Comparison of ENCODE assay signal across 9 cellular contexts in genomic region chr12:112005419-112006395, GRCh38. TPM values are rescaled to one million over a fixed set of nuclear protein-coding genes. Genes with fewer than 3 reads are reported as not detected.
DNase-seq lines count a peak whose midpoint lies in the region; ATAC-seq and TF ChIP-seq lines count a peak whose summit lies in the region.
"Had no signal": no experiment of that assay in that cellular context is flagged by ENCODE, and none has a peak within 500 bp of the region (broad histone marks: within the 10 kb centered on the region; RNA-seq: fewer than 3 reads in every experiment).

No MANE protein-coding gene starts in this region.

- CTCF ChIA-PET in Panc1 (lab: Charles Lee): no interaction called here

- TF ChIP-seq CTCF in Panc1 (IDR thresholded peaks at IDR 0.05): no peak
- TF ChIP-seq CTCF in prostate gland (IDR thresholded peaks at IDR 0.05): peak in 1 of 4 experiments; percentile 1

- TF ChIP-seq POLR2A in prostate gland (IDR thresholded peaks at IDR 0.05): no peak

- BruUV-seq in Panc1 (replicated peaks; lab: Mats Ljungman, UMichigan): no TSS peak

- H3K4me3 ChIP-seq in Panc1 (ENCODE audit: low read depth in 2 of 2, low read length in 2 of 2) (no peak overlapping the region), prostate gland (no peak overlapping the region)

- H3K9me3 ChIP-seq in Panc1 (ENCODE audit: control insufficient read depth, insufficient read depth, low read depth, low read length) (no peaks in the 10 kb centered on the region), prostate gland (no peaks in the 10 kb centered on the region)

- in situ Hi-C loops in Panc1 (cut with HindIII; ENCODE audit: low pct_unique_long_range_greater_than_20kb, low sequenced_read_pairs): no loop called here

- ATAC-seq in Panc1 (peak; percentile 71; the same call in 1 of the 2 replicates), GM18519 (IDR thresholded peaks at IDR 0.05; ENCODE audit: low FRiP score, unreplicated experiment) (no peak), HG03097 (IDR thresholded peaks at IDR 0.05; ENCODE audit: low FRiP score, unreplicated experiment) (no peak), GM21526 (IDR thresholded peaks at IDR 0.05; ENCODE audit: low FRiP score, unreplicated experiment) (no peak)

- POLR2A ChIA-PET in Panc1 (lab: Charles Lee): interaction anchor here (0.6 kb wide), 1 partner anchor 15 kb away, joined by 8 read pairs; no protein-coding TSS in a partner anchor

- H3K36me3 ChIP-seq in Panc1 (ENCODE audit: control insufficient read depth, insufficient read depth, low read length) (no peaks in the 10 kb centered on the region), prostate gland (no peaks in the 10 kb centered on the region)

- no peaks in the 10 kb centered on the region for H3K4me1 ChIP-seq in Panc1 (ENCODE audit: control insufficient read depth, insufficient read depth, low read length)
- H3K4me1 ChIP-seq in prostate gland (replicated peaks): no peaks in the 10 kb centered on the region

- H3K27ac ChIP-seq in Panc1 (ENCODE audit: low read length): 0 out of 2 replicates have a peak overlapping the region, but pooled peaks have one; percentile 27
- H3K27ac ChIP-seq in prostate gland: no peak overlapping the region

- intact Hi-C loops in Panc1 (cut with micrococcal nuclease; ENCODE audit: unreplicated experiment): no loop called here
- intact Hi-C loops in prostate gland (cut with DNase I): no loop called here

- peak; percentile 36 for DNase-seq in NCI-H510A treated with DMSO at 0.1 percent for 48 hours (lab: John Stamatoyannopoulos, UW)
- no peak for DNase-seq in NCI-H510A (lab: John Stamatoyannopoulos, UW)
- DNase-seq in Panc1 (ENCODE audit: low read depth, low spot score): no peak
- DNase-seq in fibroblast of peridontal ligament (ENCODE audit: extremely low read depth): peak; percentile 44
- DNase-seq in prostate gland (ENCODE audit: low spot score): peak; percentile 36
- DNase-seq: NCI-H1092 had no signal

- WGBS in prostate gland: 54% methylated on average over 6 of the region's 6 CpGs

- H3K27me3 ChIP-seq in Panc1 (ENCODE audit: control insufficient read depth, insufficient read depth, low read length) (no peaks in the 10 kb centered on the region), prostate gland (replicated peaks; ENCODE audit: insufficient read depth) (no peaks in the 10 kb centered on the region)

RNA-seq across cellular contexts. Expression of gene TMEM116, which starts 7.3 kb away (rescaled TPM):
- 10.2 TPM for total RNA-seq in Panc1 (2021; ENCODE audit: unreplicated experiment)
- 9.1 TPM for polyA plus RNA-seq in Panc1 (2012; ENCODE audit: insufficient read length)
- total RNA-seq in prostate gland: 10 to 100 TPM in 1 of 2 donors, 1 to 10 TPM in 1; 5.5 to 16.8 TPM

RNA-seq across cellular contexts. Expression of gene ERP29, which starts 7.5 kb away (rescaled TPM):
- total RNA-seq in Panc1 (2021; ENCODE audit: unreplicated experiment) (69.7 TPM), prostate gland (100 to 1,000 TPM in 1 of 2 donors, 10 to 100 TPM in 1; 89.1 to 131 TPM)
- polyA plus RNA-seq in Panc1 (2012; ENCODE audit: insufficient read length): 89.5 TPM

Comparison
In these comparisons a context has a peak if more than half of its experiments do, and no peak if none do; other contexts are left out.
1. DNase-seq: peak in NCI-H510A treated with DMSO at 0.1 percent for 48 hours (single experiment), fibroblast of peridontal ligament (single experiment) and prostate gland (single experiment); none in NCI-H510A (single experiment) and Panc1 (single experiment).